7 cellular contexts compared by ENCODE assay signal in genomic region chr2:9611549-9611912, GRCh38. TPM values are rescaled to one million over a fixed set of nuclear protein-coding genes. Genes with fewer than 3 reads are reported as not detected.
DNase-seq lines count a peak whose midpoint lies in the region; ATAC-seq, FAIRE-seq and TF ChIP-seq lines count a peak whose summit lies in the region.
"Not testable (repeated sequence)": the region's sequence is repeated elsewhere in the genome, so short reads cannot be mapped to it uniquely, and the experiment has no call there.

No MANE protein-coding gene starts in this region.

- H3K27me3 Mint-ChIP-seq in T-helper 17 cell; activated naive CD8-positive, alpha-beta T cell: not testable (repeated sequence)

- not testable (repeated sequence) for TF ChIP-seq EP300 in H1 (IDR thresholded peaks at IDR 0.05; ENCODE audit: borderline replicate concordance in 1 of 2, low read depth in 2 of 2, low read length in 2 of 2)

- H3K79me1 ChIP-seq in H1 (ENCODE audit: low read depth, low read length); trophoblast cell (ENCODE audit: low read length): not testable (repeated sequence)

- H4K91ac ChIP-seq in H1 (replicated peaks; ENCODE audit: insufficient read length, low read length); trophoblast cell (ENCODE audit: low read depth, low read length): not testable (repeated sequence)

- not testable (repeated sequence) for H3K9me2 ChIP-seq in HCT116 (ENCODE audit: insufficient read depth)

- not testable (repeated sequence) for H3K4me3 Mint-ChIP-seq in T-helper 17 cell; activated naive CD8-positive, alpha-beta T cell

- H3K36me3 Mint-ChIP-seq in T-helper 17 cell (ENCODE audit: low read depth) = not testable (repeated sequence)
- H3K36me3 Mint-ChIP-seq in activated naive CD8-positive, alpha-beta T cell = peaks cover 26% of the 10 kb centered on the region

- peak overlapping the region; percentile 24 for H3K27ac Mint-ChIP-seq in T-helper 17 cell
- peak overlapping the region; percentile 89 for H3K27ac Mint-ChIP-seq in activated naive CD8-positive, alpha-beta T cell

- H3K18ac ChIP-seq in H1 (ENCODE audit: extremely low read depth, low read length); trophoblast cell (ENCODE audit: low read length): not testable (repeated sequence)

- RAD21 ChIA-PET in HCT116 (lab: Charles Lee; ENCODE audit: low non-redundant PET in 1 of 2, low total read pairs in 2 of 2, uncharacterized antibody in 2 of 2, unreplicated experiment in 2 of 2) = not testable (repeated sequence)

- peak; percentile 17; the same call in 1 of the 2 replicates for ATAC-seq in HCT116
- not testable (repeated sequence) for ATAC-seq in T-helper 17 cell

- not testable (repeated sequence) for H3K23me2 ChIP-seq in H1 (ENCODE audit: low read depth, low read length)

- peaks cover 66% of the 10 kb centered on the region for H3K4me1 Mint-ChIP-seq in T-helper 17 cell
- peaks cover 89% of the 10 kb centered on the region for H3K4me1 Mint-ChIP-seq in activated naive CD8-positive, alpha-beta T cell (ENCODE audit: low read depth)

- not testable (repeated sequence) for DNase-seq in HCT116 (ENCODE audit: low read depth, low spot score); T-helper 17 cell; H1 (ENCODE audit: low read depth in 1 of 2, low spot score in 2 of 2); left ventricle myocardium inferior; trophoblast cell

- 91% methylated on average over 8 of the region's 8 CpGs; no CpG with 5 or more reads in 1 of the 2 experiments for WGBS in H1 (ENCODE audit: extremely low coverage in 1 of 2, insufficient coverage in 1 of 2, insufficient read length in 1 of 2, insufficient replicate concordance in 2 of 2, low coverage in 1 of 2, low lambda C conversion rate in 2 of 2, missing lambda C conversion rate in 1 of 2), 2 experiments
- WGBS in trophoblast cell (ENCODE audit: extremely low coverage, insufficient coverage, insufficient read length) = no CpG with 5 or more reads among the region's 8 CpGs

- not testable (repeated sequence) for H2AK5ac ChIP-seq in H1 (ENCODE audit: low read depth, low read length); trophoblast cell (ENCODE audit: low read length)

- not testable (repeated sequence) for H3K56ac ChIP-seq in H1 (replicated peaks; ENCODE audit: insufficient read length, low read depth, low read length)

- intact Hi-C loops in HCT116 (cut with micrococcal nuclease); left ventricle myocardium inferior (cut with micrococcal nuclease): not testable (repeated sequence)

- H3K79me2 ChIP-seq in HCT116 (ENCODE audit: insufficient read depth, low read length) (peaks cover 100% of the 10 kb centered on the region), H1 (ENCODE audit: control insufficient read depth in 1 of 2, insufficient read depth in 2 of 2, low read length in 2 of 2) (peaks cover 26 to 100% of the 10 kb centered on the region in 2 experiments), trophoblast cell (ENCODE audit: control insufficient read depth, insufficient read depth, low read length, poor library complexity) (peaks cover 14% of the 10 kb centered on the region)

- not testable (repeated sequence) for H3K27me3 ChIP-seq in BLaER1; HCT116 (ENCODE audit: insufficient read depth, low read length); H1 (replicated peaks in 1 of 4; ENCODE audit: control insufficient read depth in 3 of 4, extremely low read depth in 1 of 4, insufficient read depth in 3 of 4, low read length in 3 of 4); left ventricle myocardium inferior (ENCODE audit: low read depth); trophoblast cell (ENCODE audit: insufficient read depth, low read length)

- 0 out of 6 replicates have a peak, but pooled peaks of 1 of the 3 experiments have one; percentile 34 for TF ChIP-seq CTCF in HCT116 (IDR thresholded peaks at IDR 0.05 in 2 of 3, conservative IDR thresholded peaks at IDR 0.05 in 1 of 3; ENCODE audit: borderline replicate concordance in 1 of 3, insufficient read depth in 1 of 3, low read depth in 2 of 3, low read length in 2 of 3)
- TF ChIP-seq CTCF in H1 (IDR thresholded peaks at IDR 0.05; ENCODE audit: control extremely low read depth in 1 of 3, insufficient read depth in 1 of 3, low read depth in 1 of 3, low read length in 3 of 3); left ventricle myocardium inferior (IDR thresholded peaks at IDR 0.05; ENCODE audit: borderline replicate concordance): not testable (repeated sequence)

- not testable (repeated sequence) for H3K4me3 ChIP-seq in BLaER1; HCT116 (replicated peaks in 1 of 2; ENCODE audit: low read depth in 1 of 2, low read length in 2 of 2); H1 (ENCODE audit: extremely low read depth in 1 of 4, insufficient read depth in 2 of 4, low read depth in 3 of 4, low read length in 4 of 4); left ventricle myocardium inferior; trophoblast cell (ENCODE audit: low read depth, low read length)

- not testable (repeated sequence) for H3K14ac ChIP-seq in H1 (ENCODE audit: insufficient read length); trophoblast cell (ENCODE audit: low read length)

- H4K12ac ChIP-seq in trophoblast cell (ENCODE audit: low read depth, low read length) = not testable (repeated sequence)

- not testable (repeated sequence) for BruUV-seq in HCT116 (replicated peaks; lab: Mats Ljungman, UMichigan)

- H2BK120ac ChIP-seq in H1 (replicated peaks; ENCODE audit: low read depth, low read length); trophoblast cell (ENCODE audit: insufficient read depth, low read length, poor library complexity): not testable (repeated sequence)

- FAIRE-seq in H1 (lab: Jason Lieb, UNC) = not testable (repeated sequence)

- CTCF ChIA-PET in HCT116 (lab: Charles Lee) (interaction anchor here (1.2 kb wide), 1 partner anchor 12 kb away, joined by 3 read pairs; no protein-coding TSS in a partner anchor), H1 (lab: Charles Lee; ENCODE audit: partially characterized antibody) (interaction anchor here (0.6 to 1.7 kb wide), 14 partner anchors 9 to 405 kb away, joined by 3 to 11 read pairs (median 4); no protein-coding TSS in a partner anchor)

- H3K9ac ChIP-seq in BLaER1; HCT116 (ENCODE audit: low read length); H1 (replicated peaks in 1 of 4; ENCODE audit: extremely low read depth in 1 of 4, low read depth in 3 of 4, low read length in 3 of 4); trophoblast cell (ENCODE audit: low read length): not testable (repeated sequence)

- not testable (repeated sequence) for H4K5ac ChIP-seq in H1 (ENCODE audit: insufficient read length, low read depth, low read length)

- H4K20me1 ChIP-seq in BLaER1 (peaks cover 100% of the 10 kb centered on the region), HCT116 (ENCODE audit: insufficient read depth) (peaks cover 67% of the 10 kb centered on the region; the same call in 1 of the 2 replicates), H1 (replicated peaks in 1 of 2; ENCODE audit: control insufficient read depth in 1 of 2, insufficient read depth in 2 of 2, low read length in 2 of 2) (peaks cover 24 to 35% of the 10 kb centered on the region in 2 experiments)

- H3K9me3 ChIP-seq in BLaER1; HCT116 (ENCODE audit: control insufficient read depth in 1 of 2, insufficient read depth in 1 of 2, low read depth in 1 of 2, low read length in 2 of 2); T-helper 17 cell (ENCODE audit: control insufficient read depth, low read length, poor library complexity, severe bottlenecking); H1 (ENCODE audit: insufficient read depth in 2 of 2, low read depth in 1 of 2, low read length in 1 of 2); left ventricle myocardium inferior (replicated peaks); trophoblast cell (ENCODE audit: insufficient read depth, low read depth, low read length): not testable (repeated sequence)

- not testable (repeated sequence) for H3K27ac ChIP-seq in BLaER1; HCT116 (ENCODE audit: low read depth, low read length); H1 (ENCODE audit: low read depth, low read length); trophoblast cell (ENCODE audit: low read depth, low read length)
- H3K27ac ChIP-seq in left ventricle myocardium inferior (replicated peaks) = peak overlapping the region; percentile 14

- not testable (repeated sequence) for H3K4ac ChIP-seq in H1 (replicated peaks; ENCODE audit: insufficient read length, low read depth, low read length)
- peak overlapping the region; percentile 68 for H3K4ac ChIP-seq in trophoblast cell (ENCODE audit: low read depth, low read length)

- not testable (repeated sequence) for H2BK15ac ChIP-seq in H1 (ENCODE audit: low read length)

- not testable (repeated sequence) for TF ChIP-seq POLR2A in HCT116 (IDR thresholded peaks at IDR 0.05; ENCODE audit: borderline replicate concordance, extremely low read depth, insufficient read depth, insufficient read length); H1 (IDR thresholded peaks at IDR 0.05; ENCODE audit: control extremely low read depth in 1 of 2, low read depth in 2 of 2, low read length in 2 of 2)

- not testable (repeated sequence) for TF ChIP-seq RAD21 in HCT116 (IDR thresholded peaks at IDR 0.05; ENCODE audit: low read depth); H1 (IDR thresholded peaks at IDR 0.05 in 1 of 2, conservative IDR thresholded peaks at IDR 0.05 in 1 of 2; ENCODE audit: low read depth in 2 of 2, low read length in 2 of 2)

- H3K23ac ChIP-seq in H1 (ENCODE audit: insufficient read length); trophoblast cell (ENCODE audit: low read length): not testable (repeated sequence)

- not testable (repeated sequence) for H2BK5ac ChIP-seq in H1 (ENCODE audit: low read depth, low read length); trophoblast cell (ENCODE audit: low read depth, low read length, poor library complexity)

- POLR2A ChIA-PET in HCT116 (lab: Charles Lee) = interaction anchor here (0.6 kb wide), 1 partner anchor 19 kb away, joined by 3 read pairs; the partner anchor contains the start of gene YWHAQ
- POLR2A ChIA-PET in H1 (lab: Charles Lee; ENCODE audit: partially characterized antibody) = interaction anchor here (0.6 to 2.3 kb wide), 2 partner anchors 12 to 88 kb away, joined by 3 to 7 read pairs; no protein-coding TSS in a partner anchor

- not testable (repeated sequence) for H2AFZ ChIP-seq in HCT116 (ENCODE audit: low read depth, low read length, poor library complexity, severe bottlenecking); H1 (ENCODE audit: low read length); trophoblast cell (ENCODE audit: insufficient read depth, low read length, poor library complexity)

- not testable (repeated sequence) for H3K9me3 Mint-ChIP-seq in activated naive CD8-positive, alpha-beta T cell (ENCODE audit: low read depth)

- H3K36me3 ChIP-seq in BLaER1 (peaks cover 71% of the 10 kb centered on the region), HCT116 (ENCODE audit: control insufficient read depth in 1 of 2, insufficient read depth in 2 of 2, low read length in 2 of 2) (peaks cover 0 to 13% of the 10 kb centered on the region in 2 experiments; a peak in 1 of 4 replicates)
- H3K36me3 ChIP-seq in H1 (ENCODE audit: control insufficient read depth in 2 of 4, insufficient read depth in 4 of 4, low read length in 3 of 4); left ventricle myocardium inferior; trophoblast cell (ENCODE audit: control insufficient read depth in 1 of 2, insufficient read depth in 2 of 2, low read length in 2 of 2): not testable (repeated sequence)

- peaks cover 93% of the 10 kb centered on the region for H3K4me1 ChIP-seq in BLaER1
- H3K4me1 ChIP-seq in HCT116 (ENCODE audit: control insufficient read depth in 1 of 2, insufficient read depth in 2 of 2, low read length in 2 of 2) = peaks cover 22 to 59% of the 10 kb centered on the region in 2 experiments
- H3K4me1 ChIP-seq in H1 (replicated peaks in 1 of 4; ENCODE audit: control insufficient read depth in 3 of 4, insufficient read depth in 4 of 4, low read length in 3 of 4); trophoblast cell (ENCODE audit: control insufficient read depth in 1 of 2, insufficient read depth in 2 of 2, low read length in 2 of 2): not testable (repeated sequence)
- peaks cover 99% of the 10 kb centered on the region for H3K4me1 ChIP-seq in left ventricle myocardium inferior

- peak overlapping the region; percentile 10; the same call in 1 of the 2 replicates for H3K4me2 ChIP-seq in BLaER1
- H3K4me2 ChIP-seq in HCT116 (ENCODE audit: low read length); H1 (ENCODE audit: insufficient read depth in 1 of 2, low read depth in 2 of 2, low read length in 2 of 2); trophoblast cell (ENCODE audit: low read length): not testable (repeated sequence)

- H2BK20ac ChIP-seq in H1 (ENCODE audit: low read length) = not testable (repeated sequence)

- H4K8ac ChIP-seq in H1 (ENCODE audit: extremely low read depth, insufficient read depth, low read length); trophoblast cell (ENCODE audit: low read depth, low read length): not testable (repeated sequence)

- not testable (repeated sequence) for H2BK12ac ChIP-seq in H1 (ENCODE audit: low read depth, low read length); trophoblast cell (ENCODE audit: low read length)

RNA-seq across cellular contexts. Expression of gene YWHAQ, which starts 19.3 kb away (rescaled TPM):
- 365 TPM for total RNA-seq in HCT116 (2021; ENCODE audit: unreplicated experiment)
- 245 and 251 TPM in 2 replicates for polyA plus RNA-seq in HCT116 (2012)
- 100 to 1,000 TPM; 176 to 189 TPM for total RNA-seq in T-helper 17 cell
- 468 and 480 TPM in 2 replicates for total RNA-seq in H1 (2021; fragmentation: NEBNext Ultra II Directional; extraction: Animal tissue kit (Norgen Biotek cat#: 25700))
- 225 and 244 TPM in 2 replicates for polyA plus RNA-seq in H1 (2011; rRNA removed)
- 275 TPM for polyA plus RNA-seq in H1 (2011; cell fraction: cytosol; rRNA removed)
- polyA plus RNA-seq in H1 (2011; cell fraction: nucleus; rRNA removed) = 165 TPM
- 328 to 469 TPM (median 389 TPM) in 4 replicates for polyA plus RNA-seq in H1 (2012, experiment 1 of 2)
- polyA plus RNA-seq in H1 (2012, experiment 2 of 2) = 58.5 TPM
- polyA plus RNA-seq in H1 (2013, experiment 1 of 2) = 349 TPM
- 354 TPM for polyA plus RNA-seq in H1 (2013, experiment 2 of 2)
- polyA minus RNA-seq in H1 (2011; rRNA and poly(A)+ RNA removed) = 274 and 502 TPM in 2 replicates
- 210 TPM for polyA minus RNA-seq in H1 (2011; cell fraction: cytosol; rRNA and poly(A)+ RNA removed)
- 102 TPM for polyA minus RNA-seq in H1 (2011; cell fraction: nucleus; rRNA and poly(A)+ RNA removed)
- total RNA-seq in left ventricle myocardium inferior = 178 TPM
- 327 and 332 TPM in 2 replicates for polyA plus RNA-seq in trophoblast cell (2013)

RNA-seq across cellular contexts. Expression of gene ADAM17, which starts 55.9 kb away (rescaled TPM):
- total RNA-seq in HCT116 (2021; ENCODE audit: unreplicated experiment) (39.2 TPM), T-helper 17 cell (10 to 100 TPM; 27.2 to 34.0 TPM), left ventricle myocardium inferior (13.1 TPM)
- 27.1 and 37.8 TPM in 2 replicates for polyA plus RNA-seq in HCT116 (2012)
- total RNA-seq in H1 (2021; fragmentation: NEBNext Ultra II Directional; extraction: Animal tissue kit (Norgen Biotek cat#: 25700)) = 23.5 and 25.1 TPM in 2 replicates
- 4.2 and 6.5 TPM in 2 replicates for polyA plus RNA-seq in H1 (2011; rRNA removed)
- polyA plus RNA-seq in H1 (2011; cell fraction: cytosol; rRNA removed) = 4.8 TPM
- 8.9 TPM for polyA plus RNA-seq in H1 (2011; cell fraction: nucleus; rRNA removed)
- 21.7 to 24.2 TPM (median 23.8 TPM) in 4 replicates for polyA plus RNA-seq in H1 (2012, experiment 1 of 2)
- 1.4 TPM for polyA plus RNA-seq in H1 (2012, experiment 2 of 2)
- polyA plus RNA-seq in H1 (2013, experiment 1 of 2) = 28.1 TPM
- polyA plus RNA-seq in H1 (2013, experiment 2 of 2) = 30.0 TPM
- 19.0 and 28.1 TPM in 2 replicates for polyA minus RNA-seq in H1 (2011; rRNA and poly(A)+ RNA removed)
- polyA minus RNA-seq in H1 (2011; cell fraction: cytosol; rRNA and poly(A)+ RNA removed) = 9.3 TPM
- polyA minus RNA-seq in H1 (2011; cell fraction: nucleus; rRNA and poly(A)+ RNA removed) = 27.7 TPM
- polyA plus RNA-seq in trophoblast cell (2013) = 33.7 and 34.1 TPM in 2 replicates
